Comparison of ENCODE assay signal across 9 cellular contexts in genomic region chr14:54650331-54651017, GRCh38.
A peak's percentile ranks its signal among the peaks of the same experiment; 100 is the strongest.
DNase-seq lines count a peak whose midpoint lies in the region; ATAC-seq lines count a peak whose summit lies in the region.
"Had no signal": no experiment of that assay in that cellular context is flagged by ENCODE, and none has a peak within 500 bp of the region (broad histone marks: within the 10 kb centered on the region; RNA-seq: fewer than 3 reads in every experiment).

No MANE protein-coding gene starts in this region.

- no peaks in the 10 kb centered on the region for H3K36me3 ChIP-seq in SJSA1

- ATAC-seq in GM21447 (IDR thresholded peaks at IDR 0.05; ENCODE audit: unreplicated experiment) (no peak), HG03439 (IDR thresholded peaks at IDR 0.05; ENCODE audit: unreplicated experiment) (no peak)

- DNase-seq in C1 segment of cervical spinal cord (lab: John Stamatoyannopoulos, UW) (peak in 9 of 14 donors; percentile 18 to 59 (median 39)), SJSA1 (ENCODE audit: low read depth in 1 of 2, low spot score in 2 of 2) (peak; percentile 64 to 70), globus pallidus (ENCODE audit: low spot score) (peak; percentile 57), pons (ENCODE audit: low spot score) (peak; percentile 81), activated gamma-delta T cell (lab: John Stamatoyannopoulos, UW) (no peak), HuH-7 (ENCODE audit: low spot score) (no peak)
- DNase-seq: activated CD4-positive, alpha-beta T cell treated with anti-CD3 and anti-CD28 coated beads, Interleukin-2, amount 10 ng/mL, durations not matched to agents 7 days and 5 days had no signal

- no peak overlapping the region for H3K4me3 ChIP-seq in SJSA1

- H3K27me3 ChIP-seq in SJSA1 (replicated peaks) = no peaks in the 10 kb centered on the region

- H3K9me3 ChIP-seq in SJSA1 (replicated peaks) = no peaks in the 10 kb centered on the region

- H3K4me1 ChIP-seq in SJSA1 (replicated peaks) = peaks cover 55% of the 10 kb centered on the region

- peak overlapping the region; percentile 99 for H3K27ac ChIP-seq in SJSA1

Comparison
In these comparisons a context has a peak if more than half of its experiments do, and no peak if none do; other contexts are left out.
1. DNase-seq: peak in C1 segment of cervical spinal cord (9 of 14), SJSA1 (2 of 2), globus pallidus (single experiment) and pons (single experiment); none in activated gamma-delta T cell (single experiment) and HuH-7 (single experiment).